1 cellular context compared by ENCODE assay signal in the genomic region with DNA sequence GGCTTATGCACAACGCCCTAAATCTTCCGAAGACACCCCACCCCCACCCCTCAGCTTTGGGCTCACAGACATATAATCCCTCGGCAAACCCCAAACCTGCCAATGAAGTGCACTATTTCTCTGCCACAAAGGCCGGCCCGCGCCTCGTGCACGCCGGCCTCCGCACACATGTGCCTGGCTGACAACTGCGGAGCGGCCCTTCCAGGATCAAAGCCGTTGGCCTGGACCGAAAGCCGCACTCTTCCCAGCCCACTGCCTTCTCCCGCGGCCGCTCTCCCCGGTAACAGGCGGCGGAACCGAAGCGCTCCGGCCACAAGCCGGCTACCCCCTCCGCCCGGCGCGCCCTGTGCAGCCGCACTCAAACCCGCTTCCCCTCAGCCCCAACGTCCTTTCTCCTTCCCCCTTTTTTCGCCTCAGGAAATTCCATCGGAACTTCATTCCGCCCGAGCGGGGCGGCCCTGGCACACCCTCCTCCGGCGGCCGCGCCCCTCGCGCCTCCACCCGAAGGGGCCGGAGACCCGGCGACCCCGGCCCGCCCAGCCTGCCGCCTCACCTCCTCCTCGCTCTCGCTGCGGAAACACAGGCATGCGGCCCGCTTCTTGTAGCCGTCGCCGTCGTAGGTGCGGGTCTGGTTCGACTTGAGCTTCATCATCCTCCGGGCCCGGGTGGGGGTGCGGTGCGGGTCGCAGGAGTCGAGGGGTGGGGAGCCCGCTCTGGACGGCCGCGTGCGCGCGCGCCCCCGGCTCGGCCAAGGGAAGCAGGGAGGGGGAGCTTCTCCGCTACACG.
TF ChIP-seq lines count a peak whose summit lies in the region.

No MANE protein-coding gene starts in this region.

TF ChIP-seq in HCT116, 20 proteins besides CTCF, POLR2A, EP300 and RAD21 (continued from another document):
- TF ChIP-seq, protein P1, sequence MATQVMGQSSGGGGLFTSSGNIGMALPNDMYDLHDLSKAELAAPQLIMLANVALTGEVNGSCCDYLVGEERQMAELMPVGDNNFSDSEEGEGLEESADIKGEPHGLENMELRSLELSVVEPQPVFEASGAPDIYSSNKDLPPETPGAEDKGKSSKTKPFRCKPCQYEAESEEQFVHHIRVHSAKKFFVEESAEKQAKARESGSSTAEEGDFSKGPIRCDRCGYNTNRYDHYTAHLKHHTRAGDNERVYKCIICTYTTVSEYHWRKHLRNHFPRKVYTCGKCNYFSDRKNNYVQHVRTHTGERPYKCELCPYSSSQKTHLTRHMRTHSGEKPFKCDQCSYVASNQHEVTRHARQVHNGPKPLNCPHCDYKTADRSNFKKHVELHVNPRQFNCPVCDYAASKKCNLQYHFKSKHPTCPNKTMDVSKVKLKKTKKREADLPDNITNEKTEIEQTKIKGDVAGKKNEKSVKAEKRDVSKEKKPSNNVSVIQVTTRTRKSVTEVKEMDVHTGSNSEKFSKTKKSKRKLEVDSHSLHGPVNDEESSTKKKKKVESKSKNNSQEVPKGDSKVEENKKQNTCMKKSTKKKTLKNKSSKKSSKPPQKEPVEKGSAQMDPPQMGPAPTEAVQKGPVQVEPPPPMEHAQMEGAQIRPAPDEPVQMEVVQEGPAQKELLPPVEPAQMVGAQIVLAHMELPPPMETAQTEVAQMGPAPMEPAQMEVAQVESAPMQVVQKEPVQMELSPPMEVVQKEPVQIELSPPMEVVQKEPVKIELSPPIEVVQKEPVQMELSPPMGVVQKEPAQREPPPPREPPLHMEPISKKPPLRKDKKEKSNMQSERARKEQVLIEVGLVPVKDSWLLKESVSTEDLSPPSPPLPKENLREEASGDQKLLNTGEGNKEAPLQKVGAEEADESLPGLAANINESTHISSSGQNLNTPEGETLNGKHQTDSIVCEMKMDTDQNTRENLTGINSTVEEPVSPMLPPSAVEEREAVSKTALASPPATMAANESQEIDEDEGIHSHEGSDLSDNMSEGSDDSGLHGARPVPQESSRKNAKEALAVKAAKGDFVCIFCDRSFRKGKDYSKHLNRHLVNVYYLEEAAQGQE (IDR thresholded peaks at IDR 0.05; ENCODE audit: low read depth) = no peak
- TF ChIP-seq CBX3 (IDR thresholded peaks at IDR 0.05; ENCODE audit: low read depth) (no peak), YY1 (IDR thresholded peaks at IDR 0.05; ENCODE audit: extremely low read depth, insufficient replicate concordance, low read depth, low read length) (no peak), ELF1 (IDR thresholded peaks at IDR 0.05; ENCODE audit: borderline replicate concordance, low read depth) (no peak)
